ENCODE assay signal across 1 cellular context in genomic region chr2:120943403-120944034, GRCh38.
TF ChIP-seq lines count a peak whose summit lies in the region.

No MANE protein-coding gene starts in this region.

TF ChIP-seq in GM23338, 12 proteins besides CTCF, POLR2A, EP300 and RAD21 (continued from another document):
- TF ChIP-seq, protein P1, sequence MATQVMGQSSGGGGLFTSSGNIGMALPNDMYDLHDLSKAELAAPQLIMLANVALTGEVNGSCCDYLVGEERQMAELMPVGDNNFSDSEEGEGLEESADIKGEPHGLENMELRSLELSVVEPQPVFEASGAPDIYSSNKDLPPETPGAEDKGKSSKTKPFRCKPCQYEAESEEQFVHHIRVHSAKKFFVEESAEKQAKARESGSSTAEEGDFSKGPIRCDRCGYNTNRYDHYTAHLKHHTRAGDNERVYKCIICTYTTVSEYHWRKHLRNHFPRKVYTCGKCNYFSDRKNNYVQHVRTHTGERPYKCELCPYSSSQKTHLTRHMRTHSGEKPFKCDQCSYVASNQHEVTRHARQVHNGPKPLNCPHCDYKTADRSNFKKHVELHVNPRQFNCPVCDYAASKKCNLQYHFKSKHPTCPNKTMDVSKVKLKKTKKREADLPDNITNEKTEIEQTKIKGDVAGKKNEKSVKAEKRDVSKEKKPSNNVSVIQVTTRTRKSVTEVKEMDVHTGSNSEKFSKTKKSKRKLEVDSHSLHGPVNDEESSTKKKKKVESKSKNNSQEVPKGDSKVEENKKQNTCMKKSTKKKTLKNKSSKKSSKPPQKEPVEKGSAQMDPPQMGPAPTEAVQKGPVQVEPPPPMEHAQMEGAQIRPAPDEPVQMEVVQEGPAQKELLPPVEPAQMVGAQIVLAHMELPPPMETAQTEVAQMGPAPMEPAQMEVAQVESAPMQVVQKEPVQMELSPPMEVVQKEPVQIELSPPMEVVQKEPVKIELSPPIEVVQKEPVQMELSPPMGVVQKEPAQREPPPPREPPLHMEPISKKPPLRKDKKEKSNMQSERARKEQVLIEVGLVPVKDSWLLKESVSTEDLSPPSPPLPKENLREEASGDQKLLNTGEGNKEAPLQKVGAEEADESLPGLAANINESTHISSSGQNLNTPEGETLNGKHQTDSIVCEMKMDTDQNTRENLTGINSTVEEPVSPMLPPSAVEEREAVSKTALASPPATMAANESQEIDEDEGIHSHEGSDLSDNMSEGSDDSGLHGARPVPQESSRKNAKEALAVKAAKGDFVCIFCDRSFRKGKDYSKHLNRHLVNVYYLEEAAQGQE (IDR thresholded peaks at IDR 0.05; ENCODE audit: unreplicated experiment): no peak
- TF ChIP-seq STAT1 (IDR thresholded peaks at IDR 0.05; ENCODE audit: unreplicated experiment): no peak
